15 cellular contexts compared by ENCODE assay signal in genomic region chr20:9454781-9455180, GRCh38. TPM values are rescaled to one million over a fixed set of nuclear protein-coding genes. Genes with fewer than 3 reads are reported as not detected.
"Had no signal": no experiment of that assay in that cellular context is flagged by ENCODE, and none has a peak within 500 bp of the region (broad histone marks: within the 10 kb centered on the region; RNA-seq: fewer than 3 reads in every experiment).

No MANE protein-coding gene starts in this region.

- H3K27me3 ChIP-seq: brain microvascular endothelial cell, left lung, right atrium auricular region had no signal

- H3K27ac ChIP-seq: brain microvascular endothelial cell, left lung, right atrium auricular region had no signal

- H3K4me2 ChIP-seq: smooth muscle cell had no signal

- DNase-seq: activated CD4-positive, alpha-beta T cell treated with anti-CD3 and anti-CD28 coated beads, Interleukin-2, amount 10 ng/mL, durations not matched to agents 7 days and 5 days; activated CD8-positive, alpha-beta memory T cell treated with anti-CD3 and anti-CD28 coated beads for 24 hours; activated gamma-delta T cell treated with Interleukin-2 at 50 U/mL for 16 hours; brain microvascular endothelial cell; effector CD8-positive, alpha-beta T cell; left lung; mucosa of descending colon; nucleus accumbens; stimulated activated CD4-positive, alpha-beta T cell treated with anti-CD3 and anti-CD28 coated beads, Interleukin-4, amount 100 ng/mL, for 4 hours; stimulated activated CD8-positive, alpha-beta memory T cell treated with anti-CD3 and anti-CD28 coated beads, Interleukin-4, amount 100 ng/mL, for 48 hours; stimulated activated naive CD4-positive, alpha-beta T cell treated with Interleukin-2 at 50 U/mL for 16 hours had no signal

- H3K4me1 ChIP-seq: left lung, right atrium auricular region had no signal

- ATAC-seq: left lung, mucosa of descending colon had no signal

- H3K36me3 ChIP-seq: brain microvascular endothelial cell, left lung had no signal

- H3K4me3 ChIP-seq: left lung, mucosa of descending colon, right atrium auricular region, smooth muscle cell had no signal

- H3K9me3 ChIP-seq: left lung, mucosa of descending colon, right atrium auricular region had no signal

RNA-seq across cellular contexts. Expression of gene LAMP5, which starts 59.6 kb away (rescaled TPM):
- total RNA-seq: activated CD4-positive, alpha-beta T cell treated with anti-CD3 and anti-CD28 coated beads, Interleukin-2, amount 10 ng/mL, durations not matched to agents 7 days and 5 days; endothelial cell of umbilical vein; right atrium auricular region had no signal
- polyA plus RNA-seq: endothelial cell of umbilical vein, keratinocyte had no signal
